ENCODE assay signal across 19 cellular contexts in the genomic region with DNA sequence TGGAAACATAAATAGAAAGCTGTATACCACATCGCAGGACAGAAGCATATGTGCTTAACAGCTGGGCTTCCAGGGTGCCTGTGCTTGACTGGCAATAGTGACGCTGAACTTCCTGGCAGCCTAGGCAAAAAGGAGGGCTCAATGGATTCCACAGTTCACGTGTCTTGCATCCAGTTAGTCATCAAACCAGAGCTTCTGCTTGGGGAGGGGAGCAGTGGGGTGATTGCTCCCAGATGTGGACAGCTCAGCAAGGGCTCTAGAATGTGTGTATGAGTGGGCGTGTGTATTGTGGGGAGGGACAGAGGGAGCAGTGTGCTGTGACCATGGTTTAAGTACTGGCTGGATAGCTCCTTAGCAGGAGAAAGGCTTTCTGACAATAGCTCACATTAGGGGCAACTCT. TPM values are rescaled to one million over a fixed set of nuclear protein-coding genes. Genes with fewer than 3 reads are reported as not detected.
A peak's percentile ranks its signal among the peaks of the same experiment; 100 is the strongest.
DNase-seq lines count a peak whose midpoint lies in the region; ATAC-seq, FAIRE-seq and TF ChIP-seq lines count a peak whose summit lies in the region.
"Had no signal": no experiment of that assay in that cellular context is flagged by ENCODE, and none has a peak within 500 bp of the region (broad histone marks: within the 10 kb centered on the region; RNA-seq: fewer than 3 reads in every experiment).

No MANE protein-coding gene starts in this region.

- peaks cover 0 to 4% of the 10 kb centered on the region in 2 donors for H3K9me3 ChIP-seq in ovary
- H3K9me3 ChIP-seq: A549 had no signal

- no peaks in the 10 kb centered on the region for H3K9me3 Mint-ChIP-seq in T-cell
- H3K9me3 Mint-ChIP-seq: stimulated activated naive CD8-positive, alpha-beta T cell treated with anti-CD3 and anti-CD28 coated beads, Interleukin-15, Interleukin-2, amounts not matched to agents 100 ng/mL and 50 ng/mL, for 24 hours had no signal

- TF ChIP-seq CTCF in ovary (IDR thresholded peaks at IDR 0.05): no peak

- POLR2A ChIA-PET in T-cell (lab: Charles Lee): no interaction called here

- CTCF ChIA-PET in T-cell (lab: Charles Lee): interaction anchor here in 1 of 2 donors (0.6 kb wide), 1 partner anchor 1016 kb away, joined by 4 read pairs; no protein-coding TSS in a partner anchor

- no peak for TF ChIP-seq POLR2A in ovary (IDR thresholded peaks at IDR 0.05)

- TF ChIP-seq EP300 in ovary (IDR thresholded peaks at IDR 0.05): no peak

- no peak overlapping the region for H3K4me3 ChIP-seq in ovary
- H3K4me3 ChIP-seq: A549 had no signal

- no peaks in the 10 kb centered on the region for H3K36me3 Mint-ChIP-seq in T-cell

- FAIRE-seq in urothelium cell line (lab: Jason Lieb, UNC): no peak
- FAIRE-seq: A549, keratinocyte had no signal

- no peak overlapping the region for H3K27ac Mint-ChIP-seq in T-cell
- H3K27ac Mint-ChIP-seq: activated CD8-positive, alpha-beta T cell treated with anti-CD3 and anti-CD28 coated beads, Interleukin-2, amount 10 ng/mL, durations not matched to agents 7 days and 5 days; stimulated activated naive CD8-positive, alpha-beta T cell treated with anti-CD3 and anti-CD28 coated beads, Interleukin-15, Interleukin-2, amounts not matched to agents 100 ng/mL and 50 ng/mL, for 24 hours had no signal

- DNase-seq in cardiac septum (ENCODE audit: low spot score) (peak; percentile 33), Right ventricle myocardium inferior (ENCODE audit: missing footprints) (no peak), RPMI7951 (ENCODE audit: low read depth) (peak; percentile 85), kidney tubule cell (ENCODE audit: low spot score) (peak; percentile 5), urothelium cell line (ENCODE audit: low spot score) (peak; percentile 40), T-cell (no peak), medulla oblongata (ENCODE audit: extremely low spot score) (no peak), ovary (no peak)
- DNase-seq: activated CD8-positive, alpha-beta T cell treated with anti-CD3 and anti-CD28 coated beads, Interleukin-2, amount 10 ng/mL, durations not matched to agents 7 days and 5 days; effector CD8-positive, alpha-beta T cell; Kasumi-1; NCI-H2107; NK-92 treated with Interleukin-12 subunit alpha and Interleukin-12 subunit beta, amount 100 ng/mL, for 24 hours; retina had no signal

- peaks cover 21 to 31% of the 10 kb centered on the region in 2 donors for H3K27me3 Mint-ChIP-seq in T-cell

- H3K27ac ChIP-seq in ovary: no peak overlapping the region
- H3K27ac ChIP-seq: A549 had no signal

- H3K4me1 Mint-ChIP-seq in T-cell: no peaks in the 10 kb centered on the region

- no peak for ATAC-seq in Right ventricle myocardium inferior
- no peak for ATAC-seq in T-cell (replicated peaks in 1 of 4)
- ATAC-seq: A549; activated CD8-positive, alpha-beta T cell treated with anti-CD3 and anti-CD28 coated beads, Interleukin-2, amount 10 ng/mL, durations not matched to agents 7 days and 5 days had no signal

- no peaks in the 10 kb centered on the region for H3K4me1 ChIP-seq in ovary (ENCODE audit: insufficient read depth)
- H3K4me1 ChIP-seq: A549 had no signal

- intact Hi-C loops in cardiac septum (cut with DNase I): no loop called here
- intact Hi-C loops in Right ventricle myocardium inferior (cut with DNase I): no loop called here
- intact Hi-C loops in ovary (cut with DNase I): no loop called here

- H3K27me3 ChIP-seq in ovary: no peaks in the 10 kb centered on the region

- no peaks in the 10 kb centered on the region for H3K36me3 ChIP-seq in ovary

- 56 to 67% (median 60%) methylated on average over 4 of the region's 4 CpGs for WGBS in ovary, 3 donors

- no peak overlapping the region for H3K4me3 Mint-ChIP-seq in T-cell
- H3K4me3 Mint-ChIP-seq: activated CD8-positive, alpha-beta T cell treated with anti-CD3 and anti-CD28 coated beads, Interleukin-2, amount 10 ng/mL, durations not matched to agents 7 days and 5 days; stimulated activated naive CD8-positive, alpha-beta T cell treated with anti-CD3 and anti-CD28 coated beads, Interleukin-15, Interleukin-2, amounts not matched to agents 100 ng/mL and 50 ng/mL, for 24 hours had no signal

RNA-seq across cellular contexts. Expression of a gene that starts 2.3 kb away (rescaled TPM):
- total RNA-seq in cardiac septum: 1.1 TPM
- total RNA-seq in Right ventricle myocardium inferior: 3.4 TPM
- not detected in 2 replicates for total RNA-seq in RPMI7951 (2014; rRNA removed; shearing (Covaris generic))
- not detected for total RNA-seq in T-cell
- 1 to 10 TPM in 6 of 7 donors, under 1 TPM in 1; 0.84 to 9.2 (median 2.7) TPM for total RNA-seq in ovary
- 1 to 10 TPM in 1 of 2 donors, under 1 TPM in 1; 0.34 to 3.6 TPM for polyA plus RNA-seq in ovary
- total RNA-seq: activated CD8-positive, alpha-beta T cell treated with anti-CD3 and anti-CD28 coated beads, Interleukin-2, amount 10 ng/mL, durations not matched to agents 7 days and 5 days; SK-MEL-5 had no signal
- polyA plus RNA-seq: A549, keratinocyte had no signal

RNA-seq across cellular contexts. Expression of a gene that starts 18.3 kb away (rescaled TPM):
- 0.67 TPM for total RNA-seq in cardiac septum
- not detected for total RNA-seq in Right ventricle myocardium inferior
- total RNA-seq in RPMI7951 (2014; rRNA removed; shearing (Covaris generic)): not detected in 2 replicates
- total RNA-seq in T-cell: not detected
- total RNA-seq in ovary: not detected
- polyA plus RNA-seq in ovary: 1 to 10 TPM in 1 of 2 donors, not detected in 1; 1.4 TPM
- total RNA-seq: activated CD8-positive, alpha-beta T cell treated with anti-CD3 and anti-CD28 coated beads, Interleukin-2, amount 10 ng/mL, durations not matched to agents 7 days and 5 days; SK-MEL-5 had no signal
- polyA plus RNA-seq: A549, keratinocyte had no signal

RNA-seq across cellular contexts. Expression of a gene that starts 37.0 kb away (rescaled TPM):
- not detected for total RNA-seq in cardiac septum
- not detected for total RNA-seq in Right ventricle myocardium inferior
- not detected in 2 replicates for total RNA-seq in RPMI7951 (2014; rRNA removed; shearing (Covaris generic))
- total RNA-seq in T-cell: not detected
- total RNA-seq in ovary: not detected
- not detected for polyA plus RNA-seq in ovary
- total RNA-seq: activated CD8-positive, alpha-beta T cell treated with anti-CD3 and anti-CD28 coated beads, Interleukin-2, amount 10 ng/mL, durations not matched to agents 7 days and 5 days; glomerular endothelial cell; SK-MEL-5 had no signal
- polyA plus RNA-seq: A549, keratinocyte had no signal

Comparison
In these comparisons a context has a peak if more than half of its experiments do, and no peak if none do; other contexts are left out.
1. DNase-seq: peak in cardiac septum (single experiment), RPMI7951 (single experiment), kidney tubule cell (single experiment) and urothelium cell line (single experiment); none in Right ventricle myocardium inferior (single experiment), T-cell (0 of 34), medulla oblongata (single experiment) and ovary (0 of 5).